ENCODE assay signal across 30 cellular contexts in genomic region chr12:66571361-66571760, GRCh38.
"Had no signal": no experiment of that assay in that cellular context is flagged by ENCODE, and none has a peak within 500 bp of the region (broad histone marks: within the 10 kb centered on the region; RNA-seq: fewer than 3 reads in every experiment).

No MANE protein-coding gene starts in this region.

- H3K36me3 ChIP-seq: ascending aorta, cardiac muscle cell, Peyer's patch had no signal

- H3K4me2 ChIP-seq: KMS-11 had no signal

- H3K27me3 ChIP-seq: ascending aorta, cardiac muscle cell, Peyer's patch had no signal

- H3K27ac ChIP-seq: ascending aorta, cardiac muscle cell, KMS-11, Peyer's patch had no signal

- H3K9me3 ChIP-seq: ascending aorta, Peyer's patch had no signal

- H3K4me3 ChIP-seq: ascending aorta, cardiac muscle cell, Peyer's patch had no signal

- DNase-seq: activated CD4-positive, alpha-beta T cell treated with anti-CD3 and anti-CD28 coated beads, Interleukin-2, amount 10 ng/mL, durations not matched to agents 24 days and 14 days; activated CD4-positive, alpha-beta T cell treated with anti-CD3 and anti-CD28 coated beads, Interleukin-2, amount 50 U/mL, for 4 hours; activated CD8-positive, alpha-beta T cell treated with anti-CD3 and anti-CD28 coated beads for 36 hours; activated effector memory CD4-positive, alpha-beta T cell treated with anti-CD3 and anti-CD28 coated beads, Interleukin-2, amount 50 U/mL, for 16 hours; activated naive CD4-positive, alpha-beta T cell; activated naive CD4-positive, alpha-beta T cell treated with anti-CD3 and anti-CD28 coated beads, Interleukin-2, amount 50 U/mL, for 16 hours; activated naive CD8-positive, alpha-beta T cell treated with anti-CD3 and anti-CD28 coated beads for 36 hours; activated T-cell treated with anti-CD3 and anti-CD28 coated beads, Interleukin-2, amount 50 U/mL, for 1 hour; activated T-cell treated with anti-CD3 and anti-CD28 coated beads, Interleukin-2, amount 50 U/mL, for 72 hours; amygdala; NCI-H1105; NCI-H1417 treated with DMSO at 0.1 percent for 48 hours; NCI-H187 treated with DMSO at 0.1 percent for 48 hours; NCI-H2081; NCI-H226; NCI-H446 treated with DMSO at 0.1 percent for 48 hours; NCI-H524; NCI-H69; PC-3; Peyer's patch; RPMI8226; SIG-M5; SW 1271; T-helper 1 cell; T-helper 2 cell; T-helper 9 cell had no signal

- H3K4me1 ChIP-seq: ascending aorta, Peyer's patch had no signal

- ATAC-seq: activated CD8-positive, alpha-beta T cell treated with anti-CD3 and anti-CD28 coated beads for 36 hours; activated T-cell treated with anti-CD3 and anti-CD28 coated beads, Interleukin-2, amount 50 U/mL, for 72 hours; activated T-helper 17 cell treated with anti-CD3 and anti-CD28 coated beads, Interleukin-2, amount 50 U/mL, for 72 hours; PC-3 had no signal
